1 cellular context compared by ENCODE assay signal in the genomic region with DNA sequence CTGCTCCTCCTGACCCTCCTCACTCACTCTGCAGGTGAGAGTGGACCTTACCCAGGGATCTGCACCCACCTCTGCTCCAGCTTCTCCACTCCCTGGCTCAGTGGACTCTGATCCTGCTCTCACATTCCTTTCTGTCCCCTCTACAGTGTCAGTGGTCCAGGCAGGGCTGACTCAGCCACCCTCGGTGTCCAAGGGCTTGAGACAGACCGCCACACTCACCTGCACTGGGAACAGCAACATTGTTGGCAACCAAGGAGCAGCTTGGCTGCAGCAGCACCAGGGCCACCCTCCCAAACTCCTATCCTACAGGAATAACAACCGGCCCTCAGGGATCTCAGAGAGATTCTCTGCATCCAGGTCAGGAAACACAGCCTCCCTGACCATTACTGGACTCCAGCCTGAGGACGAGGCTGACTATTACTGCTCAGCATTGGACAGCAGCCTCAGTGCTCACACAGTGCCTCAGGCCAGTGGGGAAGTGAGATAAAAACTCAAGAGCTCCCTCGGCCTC.
TF ChIP-seq lines count a peak whose summit lies in the region.

No MANE protein-coding gene starts in this region.

TF ChIP-seq in GM12878, 131 proteins besides CTCF, POLR2A, EP300 and RAD21 (continued from another document):
- TF ChIP-seq, protein P1, sequence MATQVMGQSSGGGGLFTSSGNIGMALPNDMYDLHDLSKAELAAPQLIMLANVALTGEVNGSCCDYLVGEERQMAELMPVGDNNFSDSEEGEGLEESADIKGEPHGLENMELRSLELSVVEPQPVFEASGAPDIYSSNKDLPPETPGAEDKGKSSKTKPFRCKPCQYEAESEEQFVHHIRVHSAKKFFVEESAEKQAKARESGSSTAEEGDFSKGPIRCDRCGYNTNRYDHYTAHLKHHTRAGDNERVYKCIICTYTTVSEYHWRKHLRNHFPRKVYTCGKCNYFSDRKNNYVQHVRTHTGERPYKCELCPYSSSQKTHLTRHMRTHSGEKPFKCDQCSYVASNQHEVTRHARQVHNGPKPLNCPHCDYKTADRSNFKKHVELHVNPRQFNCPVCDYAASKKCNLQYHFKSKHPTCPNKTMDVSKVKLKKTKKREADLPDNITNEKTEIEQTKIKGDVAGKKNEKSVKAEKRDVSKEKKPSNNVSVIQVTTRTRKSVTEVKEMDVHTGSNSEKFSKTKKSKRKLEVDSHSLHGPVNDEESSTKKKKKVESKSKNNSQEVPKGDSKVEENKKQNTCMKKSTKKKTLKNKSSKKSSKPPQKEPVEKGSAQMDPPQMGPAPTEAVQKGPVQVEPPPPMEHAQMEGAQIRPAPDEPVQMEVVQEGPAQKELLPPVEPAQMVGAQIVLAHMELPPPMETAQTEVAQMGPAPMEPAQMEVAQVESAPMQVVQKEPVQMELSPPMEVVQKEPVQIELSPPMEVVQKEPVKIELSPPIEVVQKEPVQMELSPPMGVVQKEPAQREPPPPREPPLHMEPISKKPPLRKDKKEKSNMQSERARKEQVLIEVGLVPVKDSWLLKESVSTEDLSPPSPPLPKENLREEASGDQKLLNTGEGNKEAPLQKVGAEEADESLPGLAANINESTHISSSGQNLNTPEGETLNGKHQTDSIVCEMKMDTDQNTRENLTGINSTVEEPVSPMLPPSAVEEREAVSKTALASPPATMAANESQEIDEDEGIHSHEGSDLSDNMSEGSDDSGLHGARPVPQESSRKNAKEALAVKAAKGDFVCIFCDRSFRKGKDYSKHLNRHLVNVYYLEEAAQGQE (IDR thresholded peaks at IDR 0.05; ENCODE audit: low read depth, low read length), result 0 out of 2 replicates have a peak, but pooled peaks have one; percentile 29
